19 cellular contexts compared by ENCODE assay signal in genomic region chr20:48965189-48965910, GRCh38. TPM values are rescaled to one million over a fixed set of nuclear protein-coding genes. Genes with fewer than 3 reads are reported as not detected.
DNase-seq lines count a peak whose midpoint lies in the region; ATAC-seq and TF ChIP-seq lines count a peak whose summit lies in the region.
"Had no signal": no experiment of that assay in that cellular context is flagged by ENCODE, and none has a peak within 500 bp of the region (broad histone marks: within the 10 kb centered on the region; RNA-seq: fewer than 3 reads in every experiment).

No MANE protein-coding gene starts in this region.

- no peak overlapping the region for H3K4me3 Mint-ChIP-seq in MCF 10A (ENCODE audit: unreplicated experiment)
- H3K4me3 Mint-ChIP-seq in WTC11, result no peak overlapping the region
- H3K4me3 Mint-ChIP-seq in glutamatergic neuron (ENCODE audit: unreplicated experiment), result no peak overlapping the region
- H3K4me3 Mint-ChIP-seq: activated naive CD4-positive, alpha-beta T cell treated with anti-CD3 and anti-CD28 coated beads for 36 hours; B cell; stimulated activated memory B cell treated with anti-CD40 and anti-IgM and Interleukin-4, amounts not matched to agents 10 μg/mL and 1 μg/mL and 100 μg/mL, for 72 hours had no signal

- POLR2A ChIA-PET in MCF 10A (lab: Yijun Ruan, JAX), result interaction anchor here (0.7 to 1.7 kb wide), 5 partner anchors 10 to 1719 kb away, joined by 3 to 7 read pairs (median 4); no protein-coding TSS in a partner anchor
- POLR2A ChIA-PET in WTC11 (lab: Charles Lee), result no interaction called here

- peak overlapping the region; percentile 28 for H3K27ac Mint-ChIP-seq in MCF 10A (ENCODE audit: low read depth, unreplicated experiment)
- peak overlapping the region; percentile 3; the same call in 1 of the 2 replicates for H3K27ac Mint-ChIP-seq in WTC11
- no peak overlapping the region for H3K27ac Mint-ChIP-seq in glutamatergic neuron (ENCODE audit: unreplicated experiment)
- H3K27ac Mint-ChIP-seq: activated naive CD4-positive, alpha-beta T cell treated with anti-CD3 and anti-CD28 coated beads for 36 hours; B cell; stimulated activated memory B cell treated with anti-CD40 and anti-IgM and Interleukin-4, amounts not matched to agents 10 μg/mL and 1 μg/mL and 100 μg/mL, for 72 hours had no signal

- peaks cover 15% of the 10 kb centered on the region for H3K36me3 ChIP-seq in mammary epithelial cell (ENCODE audit: insufficient read depth, low read length)
- H3K36me3 ChIP-seq: uterus had no signal

- H3K4me1 Mint-ChIP-seq in MCF 10A (ENCODE audit: insufficient read depth, unreplicated experiment) (peaks cover 6% of the 10 kb centered on the region), WTC11 (no peaks in the 10 kb centered on the region), glutamatergic neuron (ENCODE audit: low read depth, unreplicated experiment) (no peaks in the 10 kb centered on the region)
- H3K4me1 Mint-ChIP-seq: B cell; stimulated activated memory B cell treated with anti-CD40 and anti-IgM and Interleukin-4, amounts not matched to agents 10 μg/mL and 1 μg/mL and 100 μg/mL, for 72 hours had no signal

- H3K4me1 ChIP-seq in mammary epithelial cell (ENCODE audit: insufficient read depth, low read length), result no peaks in the 10 kb centered on the region
- H3K4me1 ChIP-seq: uterus had no signal

- H3K27ac ChIP-seq in mammary epithelial cell (ENCODE audit: insufficient read depth, low read depth, low read length) (no peak overlapping the region), substantia nigra (ENCODE audit: low read depth, low read length, poor library complexity, severe bottlenecking) (peak overlapping the region; percentile 59)
- H3K27ac ChIP-seq: cardiac muscle cell, skin epidermis, uterus had no signal

- no peaks in the 10 kb centered on the region for H4K20me1 ChIP-seq in mammary epithelial cell (ENCODE audit: insufficient read depth, low read length)

- TF ChIP-seq CTCF in MCF 10A (IDR thresholded peaks at IDR 0.05; ENCODE audit: unreplicated experiment) (no peak), mammary epithelial cell (conservative IDR thresholded peaks at IDR 0.05 in 1 of 2, IDR thresholded peaks at IDR 0.05 in 1 of 2; ENCODE audit: extremely low read depth in 1 of 2, insufficient read depth in 1 of 2, low read depth in 1 of 2, low read length in 2 of 2) (no peak), WTC11 (IDR thresholded peaks at IDR 0.05) (no peak), fibroblast of mammary gland (conservative IDR thresholded peaks at IDR 0.05; ENCODE audit: control insufficient read depth, insufficient read depth, low read depth, low read length) (no peak), glutamatergic neuron (IDR thresholded peaks at IDR 0.05; ENCODE audit: partially characterized antibody, unreplicated experiment) (no peak), omental fat pad (IDR thresholded peaks at IDR 0.05) (no peak)

- H3K27me3 Mint-ChIP-seq in MCF 10A (ENCODE audit: insufficient read depth, unreplicated experiment) (no peaks in the 10 kb centered on the region), WTC11 (ENCODE audit: low read depth) (no peaks in the 10 kb centered on the region), glutamatergic neuron (ENCODE audit: unreplicated experiment) (peaks cover 3% of the 10 kb centered on the region)
- H3K27me3 Mint-ChIP-seq: B cell; stimulated activated memory B cell treated with anti-CD40 and anti-IgM and Interleukin-4, amounts not matched to agents 10 μg/mL and 1 μg/mL and 100 μg/mL, for 72 hours had no signal

- in situ Hi-C loops in mammary epithelial cell (cut with MboI; ENCODE audit: low sequenced_read_pairs in 2 of 2), result no loop called here

- H2AFZ ChIP-seq in mammary epithelial cell (ENCODE audit: low read depth, low read length), result no peak overlapping the region

- intact Hi-C loops in MCF 10A (cut with micrococcal nuclease) (no loop called here), mammary epithelial cell (cut with micrococcal nuclease) (no loop called here)

- H3K4me2 ChIP-seq in mammary epithelial cell (ENCODE audit: insufficient read depth, low read depth, low read length), result no peak overlapping the region

- DNase-seq in MCF 10A (ENCODE audit: unreplicated experiment) (no peak), mammary epithelial cell (no peak), WTC11 (ENCODE audit: low spot score) (no peak), fibroblast of mammary gland (ENCODE audit: low read depth) (peak; percentile 11), substantia nigra (lab: John Stamatoyannopoulos, UW) (no peak), glutamatergic neuron (no peak), omental fat pad (ENCODE audit: low spot score) (no peak)
- DNase-seq: activated CD4-positive, alpha-beta T cell treated with anti-CD3 and anti-CD28 coated beads for 1 hour; activated naive CD4-positive, alpha-beta T cell treated with anti-CD3 and anti-CD28 coated beads for 36 hours; heart right ventricle; mucosa of descending colon; NCI-H1436; SHP77; uterus had no signal

- no peak overlapping the region for H3K9ac ChIP-seq in mammary epithelial cell (ENCODE audit: insufficient read depth, low read length)

- no peaks in the 10 kb centered on the region for H3K27me3 ChIP-seq in mammary epithelial cell (ENCODE audit: insufficient read depth, low read length)
- H3K27me3 ChIP-seq: cardiac muscle cell, heart right ventricle, uterus had no signal

- H3K9me3 Mint-ChIP-seq in MCF 10A (ENCODE audit: unreplicated experiment), result no peaks in the 10 kb centered on the region
- no peaks in the 10 kb centered on the region for H3K9me3 Mint-ChIP-seq in WTC11
- H3K9me3 Mint-ChIP-seq in glutamatergic neuron (ENCODE audit: unreplicated experiment), result no peaks in the 10 kb centered on the region
- H3K9me3 Mint-ChIP-seq: activated naive CD4-positive, alpha-beta T cell treated with anti-CD3 and anti-CD28 coated beads for 36 hours; stimulated activated memory B cell treated with anti-CD40 and anti-IgM and Interleukin-4, amounts not matched to agents 10 μg/mL and 1 μg/mL and 100 μg/mL, for 72 hours had no signal

- H3K4me3 ChIP-seq in mammary epithelial cell (replicated peaks in 1 of 3; ENCODE audit: insufficient read depth in 1 of 3, low read depth in 2 of 3, low read length in 3 of 3), result no peak overlapping the region
- no peak overlapping the region for H3K4me3 ChIP-seq in fibroblast of mammary gland (ENCODE audit: control insufficient read depth, low read depth, low read length)
- H3K4me3 ChIP-seq: cardiac muscle cell, heart right ventricle, mucosa of descending colon, skin epidermis, uterus had no signal

- dilution Hi-C loops in mammary epithelial cell (cut with HindIII; ENCODE audit: low sequenced_read_pairs), result no loop called here

- BruUV-seq in MCF 10A (replicated peaks; lab: Mats Ljungman, UMichigan), result no TSS peak
- BruUV-seq in mammary epithelial cell (replicated peaks; lab: Mats Ljungman, UMichigan), result no TSS peak

- H3K79me2 ChIP-seq in mammary epithelial cell (ENCODE audit: insufficient read depth, low read length), result no peaks in the 10 kb centered on the region

- H3K9me3 ChIP-seq in mammary epithelial cell (replicated peaks; ENCODE audit: insufficient read depth, low read length), result no peaks in the 10 kb centered on the region
- H3K9me3 ChIP-seq: heart right ventricle, mucosa of descending colon, uterus had no signal

- ATAC-seq in WTC11 (no peak), omental fat pad (ENCODE audit: low FRiP score) (no peak), HG03469 (IDR thresholded peaks at IDR 0.05; ENCODE audit: unreplicated experiment) (no peak)
- ATAC-seq: heart right ventricle; mucosa of descending colon; stimulated activated memory B cell treated with anti-CD40 and anti-IgM and Interleukin-4, amounts not matched to agents 10 μg/mL and 1 μg/mL and 100 μg/mL, for 72 hours had no signal

- CTCF ChIA-PET in MCF 10A (lab: Yijun Ruan, JAX) (interaction anchor here (0.6 kb wide), 1 partner anchor 245 kb away, joined by 3 read pairs; no protein-coding TSS in a partner anchor), mammary epithelial cell (lab: Charles Lee; ENCODE audit: low non-redundant PET) (no interaction called here), WTC11 (lab: Charles Lee) (interaction anchor here (1.0 kb wide), 1 partner anchor 60 kb away, joined by 5 read pairs; no protein-coding TSS in a partner anchor)

- H3K36me3 Mint-ChIP-seq in MCF 10A (ENCODE audit: insufficient read depth, unreplicated experiment) (peaks cover 62% of the 10 kb centered on the region), WTC11 (peaks cover 34% of the 10 kb centered on the region), glutamatergic neuron (ENCODE audit: unreplicated experiment) (no peaks in the 10 kb centered on the region)

- 67% methylated on average over 3 of the region's 3 CpGs for WGBS in mammary epithelial cell (ENCODE audit: low coverage, missing lambda C conversion rate)

TF ChIP-seq in WTC11, 78 proteins besides CTCF, POLR2A, EP300 and RAD21 (continues in another document):
- TF ChIP-seq ERG (CRISPR knock-in tag; IDR thresholded peaks at IDR 0.05) (no peak), SMAD4 (CRISPR knock-in tag; IDR thresholded peaks at IDR 0.05) (no peak), ZNF396 (CRISPR knock-in tag; IDR thresholded peaks at IDR 0.05; ENCODE audit: borderline replicate concordance) (no peak)
- TF ChIP-seq, protein P1, sequence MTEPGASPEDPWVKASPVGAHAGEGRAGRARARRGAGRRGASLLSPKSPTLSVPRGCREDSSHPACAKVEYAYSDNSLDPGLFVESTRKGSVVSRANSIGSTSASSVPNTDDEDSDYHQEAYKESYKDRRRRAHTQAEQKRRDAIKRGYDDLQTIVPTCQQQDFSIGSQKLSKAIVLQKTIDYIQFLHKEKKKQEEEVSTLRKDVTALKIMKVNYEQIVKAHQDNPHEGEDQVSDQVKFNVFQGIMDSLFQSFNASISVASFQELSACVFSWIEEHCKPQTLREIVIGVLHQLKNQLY (CRISPR knock-in tag; IDR thresholded peaks at IDR 0.05), result no peak

RNA-seq across cellular contexts. Expression of gene ARFGEF2, which starts 43.8 kb away (rescaled TPM):
- total RNA-seq in MCF 10A (2022), result 30.3 and 33.5 TPM in 2 replicates
- total RNA-seq in mammary epithelial cell, result 10 to 100 TPM; 27.7 to 36.0 TPM
- polyA plus RNA-seq in mammary epithelial cell, result 10.4 TPM
- polyA minus RNA-seq in mammary epithelial cell, result 48.7 TPM
- 17.3 to 20.9 TPM (median 17.7 TPM) in 3 replicates for total RNA-seq in WTC11 (2021)
- 30.2 TPM for total RNA-seq in glutamatergic neuron (ENCODE audit: unreplicated experiment)
- 10 to 100 TPM; 34.7 to 36.2 (median 35.2) TPM for total RNA-seq in omental fat pad
